ENCODE assay signal across 37 cellular contexts in genomic region chr7:79497728-79498127, GRCh38. TPM values are rescaled to one million over a fixed set of nuclear protein-coding genes. Genes with fewer than 3 reads are reported as not detected.
DNase-seq lines count a peak whose midpoint lies in the region; FAIRE-seq and TF ChIP-seq lines count a peak whose summit lies in the region.
"Had no signal": no experiment of that assay in that cellular context is flagged by ENCODE, and none has a peak within 500 bp of the region (broad histone marks: within the 10 kb centered on the region; RNA-seq: fewer than 3 reads in every experiment).

No MANE protein-coding gene starts in this region.

- no peaks in the 10 kb centered on the region for H3K36me3 Mint-ChIP-seq in astrocyte (ENCODE audit: low read depth, unreplicated experiment)
- no peaks in the 10 kb centered on the region for H3K36me3 Mint-ChIP-seq in activated naive CD4-positive, alpha-beta T cell treated with anti-CD3 and anti-CD28 coated beads, Interleukin-2, amount 10 ng/mL, durations not matched to agents 7 days and 5 days
- H3K36me3 Mint-ChIP-seq: CD14-positive monocyte; CD4-positive, alpha-beta memory T cell; CD4-positive, CD25-positive, alpha-beta regulatory T cell; CD8-positive, alpha-beta memory T cell; CD8-positive, alpha-beta T cell had no signal

- H3K4me2 ChIP-seq in astrocyte (ENCODE audit: low read length), result no peak overlapping the region
- H3K4me2 ChIP-seq: A549; BLaER1; BLaER1 treated with 17β-estradiol and CSF1 and Interleukin-3, amounts not matched to agents 10 nM and 100 nM had no signal

- H3K9me3 ChIP-seq in astrocyte (ENCODE audit: insufficient read depth, low read depth, low read length), result no peaks in the 10 kb centered on the region
- H3K9me3 ChIP-seq in colonic mucosa, result no peaks in the 10 kb centered on the region
- no peaks in the 10 kb centered on the region for H3K9me3 ChIP-seq in MG63
- H3K9me3 ChIP-seq: A549; BE2C; BLaER1; BLaER1 treated with 17β-estradiol and CSF1 and Interleukin-3, amounts not matched to agents 10 nM and 100 nM; Caco-2 had no signal

- no peak overlapping the region for H3K4me3 Mint-ChIP-seq in astrocyte (ENCODE audit: unreplicated experiment)
- H3K4me3 Mint-ChIP-seq in activated naive CD4-positive, alpha-beta T cell treated with anti-CD3 and anti-CD28 coated beads, Interleukin-2, amount 10 ng/mL, durations not matched to agents 7 days and 5 days, result no peak overlapping the region
- H3K4me3 Mint-ChIP-seq: B cell; CD14-positive monocyte; CD4-positive, alpha-beta memory T cell; CD4-positive, alpha-beta T cell; CD4-positive, CD25-positive, alpha-beta regulatory T cell; CD8-positive, alpha-beta memory T cell; CD8-positive, alpha-beta T cell had no signal

- no peak for DNase-seq in astrocyte (ENCODE audit: low read depth)
- DNase-seq in inferior parietal cortex (ENCODE audit: extremely low spot score), result peak; percentile 51
- peak; percentile 68 for DNase-seq in superior temporal gyrus (ENCODE audit: extremely low spot score)
- DNase-seq in urothelium cell line (ENCODE audit: low spot score), result no peak
- no peak for DNase-seq in colonic mucosa
- DNase-seq in stimulated activated CD4-positive, alpha-beta T cell treated with anti-CD3 and anti-CD28 coated beads, Interleukin-4, amount 100 ng/mL, for 1 hour, result no peak
- DNase-seq in activated naive CD4-positive, alpha-beta T cell treated with anti-CD3 and anti-CD28 coated beads, Interleukin-2, amount 10 ng/mL, durations not matched to agents 7 days and 5 days, result no peak
- no peak for DNase-seq in MG63
- DNase-seq: 8988T; ACHN; AML-193; BE2C; C1 segment of cervical spinal cord; Caco-2; Calu3; CD4-positive, alpha-beta memory T cell; CD4-positive, alpha-beta T cell; CD4-positive, CD25-positive, alpha-beta regulatory T cell; CD8-positive, alpha-beta memory T cell; CD8-positive, alpha-beta T cell; COR-L47; DMS 273 treated with DMSO at 0.1 percent for 48 hours; DMS153; DMS53; DMS79; DMS79 treated with DMSO at 0.1 percent for 48 hours; DND-41; EL had no signal

- peaks cover 27% of the 10 kb centered on the region for H3K4me1 Mint-ChIP-seq in astrocyte (ENCODE audit: low read depth, unreplicated experiment)
- H3K4me1 Mint-ChIP-seq in activated naive CD4-positive, alpha-beta T cell treated with anti-CD3 and anti-CD28 coated beads, Interleukin-2, amount 10 ng/mL, durations not matched to agents 7 days and 5 days, result no peaks in the 10 kb centered on the region
- H3K4me1 Mint-ChIP-seq: B cell; CD14-positive monocyte; CD4-positive, alpha-beta memory T cell; CD4-positive, CD25-positive, alpha-beta regulatory T cell; CD8-positive, alpha-beta memory T cell had no signal

- H3K9me3 Mint-ChIP-seq in astrocyte (ENCODE audit: unreplicated experiment), result no peaks in the 10 kb centered on the region
- H3K9me3 Mint-ChIP-seq in activated naive CD4-positive, alpha-beta T cell treated with anti-CD3 and anti-CD28 coated beads, Interleukin-2, amount 10 ng/mL, durations not matched to agents 7 days and 5 days, result no peaks in the 10 kb centered on the region

- H3K27ac Mint-ChIP-seq in astrocyte (ENCODE audit: unreplicated experiment), result peak overlapping the region; percentile 50
- no peak overlapping the region for H3K27ac Mint-ChIP-seq in activated naive CD4-positive, alpha-beta T cell treated with anti-CD3 and anti-CD28 coated beads, Interleukin-2, amount 10 ng/mL, durations not matched to agents 7 days and 5 days
- H3K27ac Mint-ChIP-seq: B cell; CD14-positive monocyte; CD4-positive, alpha-beta memory T cell; CD4-positive, alpha-beta T cell; CD4-positive, CD25-positive, alpha-beta regulatory T cell; CD8-positive, alpha-beta memory T cell; CD8-positive, alpha-beta T cell had no signal

- no peaks in the 10 kb centered on the region for H3K36me3 ChIP-seq in astrocyte (ENCODE audit: insufficient read depth, low read length)
- no peaks in the 10 kb centered on the region for H3K36me3 ChIP-seq in colonic mucosa
- no peaks in the 10 kb centered on the region for H3K36me3 ChIP-seq in MG63
- H3K36me3 ChIP-seq: BE2C; BLaER1; BLaER1 treated with 17β-estradiol and CSF1 and Interleukin-3, amounts not matched to agents 10 nM and 100 nM had no signal

- intact Hi-C loops in colonic mucosa (cut with DNase I), result no loop called here

- FAIRE-seq in astrocyte (lab: Jason Lieb, UNC), result no peak
- peak; percentile 75 for FAIRE-seq in urothelium cell line (lab: Jason Lieb, UNC)
- FAIRE-seq: A204.1, A549, D721Med had no signal

- H3K27me3 ChIP-seq in astrocyte (ENCODE audit: insufficient read depth, low read length), result no peaks in the 10 kb centered on the region
- no peaks in the 10 kb centered on the region for H3K27me3 ChIP-seq in colonic mucosa
- H3K27me3 ChIP-seq in MG63, result no peaks in the 10 kb centered on the region
- H3K27me3 ChIP-seq: BE2C; BLaER1; BLaER1 treated with 17β-estradiol and CSF1 and Interleukin-3, amounts not matched to agents 10 nM and 100 nM had no signal

- TF ChIP-seq CTCF in astrocyte (IDR thresholded peaks at IDR 0.05; ENCODE audit: insufficient read depth, low read depth, low read length), result no peak
- TF ChIP-seq CTCF in colonic mucosa (IDR thresholded peaks at IDR 0.05), result no peak

- H3K4me3 ChIP-seq in astrocyte (ENCODE audit: insufficient read depth, low read depth, low read length) (no peak overlapping the region), colonic mucosa (no peak overlapping the region), MG63 (no peak overlapping the region)
- H3K4me3 ChIP-seq: A549; BLaER1; BLaER1 treated with 17β-estradiol and CSF1 and Interleukin-3, amounts not matched to agents 10 nM and 100 nM had no signal

- no peak overlapping the region for H3K9ac ChIP-seq in astrocyte (ENCODE audit: low read length)
- H3K9ac ChIP-seq in colonic mucosa (ENCODE audit: low read depth in 2 of 2, low read length in 2 of 2), result no peak overlapping the region
- H3K9ac ChIP-seq: BLaER1; BLaER1 treated with 17β-estradiol and CSF1 and Interleukin-3, amounts not matched to agents 10 nM and 100 nM had no signal

- H2AFZ ChIP-seq in astrocyte (ENCODE audit: low read depth, low read length), result no peak overlapping the region

- H3K4me1 ChIP-seq in astrocyte (ENCODE audit: insufficient read depth, low read length), result peaks cover 8% of the 10 kb centered on the region
- no peaks in the 10 kb centered on the region for H3K4me1 ChIP-seq in colonic mucosa
- H3K4me1 ChIP-seq: BE2C; BLaER1; BLaER1 treated with 17β-estradiol and CSF1 and Interleukin-3, amounts not matched to agents 10 nM and 100 nM had no signal

- no peak overlapping the region for H3K27ac ChIP-seq in astrocyte (ENCODE audit: low read depth, low read length)
- H3K27ac ChIP-seq in colonic mucosa, result no peak overlapping the region
- H3K27ac ChIP-seq: 22Rv1; A549; BLaER1; BLaER1 treated with 17β-estradiol and CSF1 and Interleukin-3, amounts not matched to agents 10 nM and 100 nM; C4-2B had no signal

- H3K79me2 ChIP-seq in astrocyte (ENCODE audit: insufficient read depth, low read length), result no peaks in the 10 kb centered on the region

- CTCF ChIA-PET in activated naive CD4-positive, alpha-beta T cell treated with anti-CD3 and anti-CD28 coated beads, Interleukin-2, amount 10 ng/mL, durations not matched to agents 7 days and 5 days (lab: Charles Lee), result no interaction called here

- no peaks in the 10 kb centered on the region for H3K27me3 Mint-ChIP-seq in astrocyte (ENCODE audit: low read depth, unreplicated experiment)
- H3K27me3 Mint-ChIP-seq in activated naive CD4-positive, alpha-beta T cell treated with anti-CD3 and anti-CD28 coated beads, Interleukin-2, amount 10 ng/mL, durations not matched to agents 7 days and 5 days, result no peaks in the 10 kb centered on the region
- H3K27me3 Mint-ChIP-seq: B cell; CD4-positive, alpha-beta memory T cell; CD4-positive, alpha-beta T cell; CD4-positive, CD25-positive, alpha-beta regulatory T cell; CD8-positive, alpha-beta memory T cell had no signal

- H4K20me1 ChIP-seq in astrocyte (ENCODE audit: insufficient read depth, low read length), result no peaks in the 10 kb centered on the region
- H4K20me1 ChIP-seq: BLaER1; BLaER1 treated with 17β-estradiol and CSF1 and Interleukin-3, amounts not matched to agents 10 nM and 100 nM had no signal

RNA-seq across cellular contexts. Expression of gene MAGI2, which starts 44.3 kb away (rescaled TPM):
- total RNA-seq in astrocyte, result 5.4 and 5.8 TPM in 2 replicates
- 1 to 10 TPM; 1.1 to 2.4 TPM for total RNA-seq in colonic mucosa
- total RNA-seq in MG63 (2014; rRNA removed; shearing (Covaris generic); ENCODE audit: low replicate concordance), result 0.49 and 0.56 TPM in 2 replicates
- total RNA-seq: CD4-positive, alpha-beta T cell; CD4-positive, CD25-positive, alpha-beta regulatory T cell had no signal

Comparison
In these comparisons a context has a peak if more than half of its experiments do, and no peak if none do; other contexts are left out.
1. DNase-seq: peak in inferior parietal cortex (single experiment) and superior temporal gyrus (single experiment); none in astrocyte (single experiment), urothelium cell line (single experiment), colonic mucosa (single experiment), stimulated activated CD4-positive, alpha-beta T cell treated with anti-CD3 and anti-CD28 coated beads, Interleukin-4, amount 100 ng/mL, for 1 hour (single experiment), activated naive CD4-positive, alpha-beta T cell treated with anti-CD3 and anti-CD28 coated beads, Interleukin-2, amount 10 ng/mL, durations not matched to agents 7 days and 5 days (single experiment) and MG63 (single experiment).